ENCODE assay signal across 26 cellular contexts in the genomic region with DNA sequence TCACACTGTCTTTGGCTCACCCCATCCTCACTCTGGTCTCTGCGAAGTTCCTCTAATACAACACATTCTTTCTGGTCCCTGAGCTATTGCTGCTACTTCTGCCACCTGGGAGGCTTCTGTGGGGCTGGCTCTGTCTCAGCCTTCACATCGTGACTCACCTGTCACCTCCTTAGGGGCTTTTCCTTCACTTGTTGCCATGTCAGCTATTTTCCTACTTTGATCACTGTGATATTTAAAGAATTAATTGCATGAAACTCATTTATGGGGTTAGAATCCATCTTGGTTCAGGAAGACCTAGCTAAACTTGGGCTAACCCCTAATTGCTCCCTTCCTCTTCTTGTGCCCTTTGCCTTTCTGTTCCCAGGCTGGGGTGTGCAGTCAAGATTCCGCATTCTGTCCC.
DNase-seq lines count a peak whose midpoint lies in the region; ATAC-seq, FAIRE-seq and TF ChIP-seq lines count a peak whose summit lies in the region.
"Had no signal": no experiment of that assay in that cellular context is flagged by ENCODE, and none has a peak within 500 bp of the region (broad histone marks: within the 10 kb centered on the region; RNA-seq: fewer than 3 reads in every experiment).

No MANE protein-coding gene starts in this region.

- no peaks in the 10 kb centered on the region for H3K79me2 ChIP-seq in HepG2 (ENCODE audit: insufficient read depth, low read length)
- H3K79me2 ChIP-seq in neural progenitor cell (ENCODE audit: low read depth) = no peaks in the 10 kb centered on the region

- H3K36me3 ChIP-seq in HepG2 (replicated peaks in 1 of 2; ENCODE audit: control insufficient read depth in 1 of 2, insufficient read depth in 2 of 2, low read length in 2 of 2) = no peaks in the 10 kb centered on the region
- no peaks in the 10 kb centered on the region for H3K36me3 ChIP-seq in right lobe of liver
- no peaks in the 10 kb centered on the region for H3K36me3 ChIP-seq in IMR-90 (ENCODE audit: control insufficient read depth, insufficient read depth, low read length)
- H3K36me3 ChIP-seq in neural progenitor cell = no peaks in the 10 kb centered on the region
- H3K36me3 ChIP-seq in lower lobe of right lung = no peaks in the 10 kb centered on the region
- H3K36me3 ChIP-seq: BLaER1 treated with 17β-estradiol and CSF1 and Interleukin-3, amounts not matched to agents 10 nM and 100 nM had no signal

- BruUV-seq in HepG2 (replicated peaks; lab: Mats Ljungman, UMichigan) (no TSS peak), IMR-90 (replicated peaks; lab: Mats Ljungman, UMichigan) (no TSS peak)

- H4K91ac ChIP-seq in IMR-90 (ENCODE audit: insufficient read depth, low read depth, low read length) = no peak overlapping the region

- no peak overlapping the region for H3K4me3 Mint-ChIP-seq in neural progenitor cell
- H3K4me3 Mint-ChIP-seq: B cell; CD4-positive, alpha-beta T cell; CD8-positive, alpha-beta T cell had no signal

- no peaks in the 10 kb centered on the region for H3F3A ChIP-seq in neural progenitor cell (ENCODE audit: low read depth)

- H3K4me3 ChIP-seq in HepG2 (replicated peaks in 1 of 3; ENCODE audit: insufficient read depth in 1 of 3, low read depth in 2 of 3, low read length in 3 of 3) (no peak overlapping the region), right lobe of liver (no peak overlapping the region), IMR-90 (ENCODE audit: insufficient read depth, low read depth, low read length) (no peak overlapping the region), neural progenitor cell (no peak overlapping the region), lower lobe of right lung (no peak overlapping the region)
- H3K4me3 ChIP-seq: BLaER1 treated with 17β-estradiol and CSF1 and Interleukin-3, amounts not matched to agents 10 nM and 100 nM; GM12878 had no signal

- CTCF ChIA-PET in HepG2 (lab: Yijun Ruan, JAX; ENCODE audit: low intra/inter-chr PET ratio, low total read pairs) (no interaction called here), IMR-90 (lab: Yijun Ruan, JAX) (no interaction called here)

- H3K9me1 ChIP-seq in IMR-90 (ENCODE audit: insufficient read depth, low read length) = no peaks in the 10 kb centered on the region

- peaks cover 3% of the 10 kb centered on the region for H3K9me3 Mint-ChIP-seq in neural progenitor cell
- H3K9me3 Mint-ChIP-seq: CD4-positive, alpha-beta T cell; CD8-positive, alpha-beta T cell had no signal

- WGBS in HepG2 (ENCODE audit: low lambda C conversion rate) = 98% methylated on average over 3 of the region's 3 CpGs
- 92% methylated on average over 3 of the region's 3 CpGs for WGBS in right lobe of liver (ENCODE audit: insufficient coverage, low coverage, low lambda C conversion rate, missing lambda C conversion rate)
- no CpG with 5 or more reads among the region's 3 CpGs for WGBS in IMR-90 (ENCODE audit: extremely low coverage in 2 of 2, insufficient read length in 1 of 2), 2 experiments

- H3K9ac ChIP-seq in HepG2 (ENCODE audit: insufficient read depth, low read depth, low read length) (no peak overlapping the region), IMR-90 (ENCODE audit: low read depth, low read length) (no peak overlapping the region), neural progenitor cell (no peak overlapping the region)
- H3K9ac ChIP-seq: BLaER1 treated with 17β-estradiol and CSF1 and Interleukin-3, amounts not matched to agents 10 nM and 100 nM had no signal

- no peak overlapping the region for H3K18ac ChIP-seq in IMR-90 (ENCODE audit: low read depth, low read length)

- POLR2A ChIA-PET in HepG2 (lab: Yijun Ruan, JAX) (no interaction called here), IMR-90 (lab: Charles Lee; ENCODE audit: unreplicated experiment) (no interaction called here)

- H2BK20ac ChIP-seq in IMR-90 (ENCODE audit: low read depth, low read length) = no peak overlapping the region

- TF ChIP-seq CTCF in HepG2 (CRISPR knock-in tag; IDR thresholded peaks at IDR 0.05) = no peak
- no peak for TF ChIP-seq CTCF in right lobe of liver (IDR thresholded peaks at IDR 0.05)
- no peak for TF ChIP-seq CTCF in IMR-90 (conservative IDR thresholded peaks at IDR 0.05; ENCODE audit: low read depth, low read length)
- TF ChIP-seq CTCF in neural progenitor cell (IDR thresholded peaks at IDR 0.05) = no peak
- no peak for TF ChIP-seq CTCF in lower lobe of right lung (IDR thresholded peaks at IDR 0.05)

- no peak overlapping the region for H4K5ac ChIP-seq in IMR-90 (ENCODE audit: low read depth, low read length)

- H3K27ac ChIP-seq in HepG2 (ENCODE audit: extremely low read length, insufficient read depth, low read length) (no peak overlapping the region), right lobe of liver (no peak overlapping the region), IMR-90 (ENCODE audit: insufficient read depth, low read length) (no peak overlapping the region), neural progenitor cell (no peak overlapping the region), lower lobe of right lung (no peak overlapping the region)
- H3K27ac ChIP-seq: BLaER1 treated with 17β-estradiol and CSF1 and Interleukin-3, amounts not matched to agents 10 nM and 100 nM; C4-2B had no signal

- no peak overlapping the region for H3K56ac ChIP-seq in IMR-90 (ENCODE audit: extremely low read depth, insufficient read depth, low read length)

- peak overlapping the region; percentile 3 for H3K27ac Mint-ChIP-seq in neural progenitor cell
- H3K27ac Mint-ChIP-seq: B cell; CD4-positive, alpha-beta T cell; CD8-positive, alpha-beta T cell had no signal

- H3K4ac ChIP-seq in IMR-90 (ENCODE audit: low read depth, low read length) = no peak overlapping the region

- H4K20me1 ChIP-seq in HepG2 (ENCODE audit: insufficient read depth, low read length) (no peaks in the 10 kb centered on the region), IMR-90 (ENCODE audit: insufficient read depth, low read length) (no peaks in the 10 kb centered on the region), neural progenitor cell (ENCODE audit: low read depth) (no peaks in the 10 kb centered on the region)
- H4K20me1 ChIP-seq: BLaER1 treated with 17β-estradiol and CSF1 and Interleukin-3, amounts not matched to agents 10 nM and 100 nM had no signal

- H2BK120ac ChIP-seq in IMR-90 (ENCODE audit: low read depth, low read length) = no peak overlapping the region

- no peak for TF ChIP-seq POLR2A in HepG2 (IDR thresholded peaks at IDR 0.05; ENCODE audit: insufficient read depth in 1 of 2, low read depth in 2 of 2, low read length in 2 of 2)
- no peak for TF ChIP-seq POLR2A in right lobe of liver (IDR thresholded peaks at IDR 0.05)
- TF ChIP-seq POLR2A in IMR-90 (IDR thresholded peaks at IDR 0.05; ENCODE audit: low read depth, low read length) = no peak

- H3K27me3 ChIP-seq in HepG2 (ENCODE audit: control insufficient read depth in 1 of 2, insufficient read depth in 2 of 2, low read length in 2 of 2) (no peaks in the 10 kb centered on the region), right lobe of liver (no peaks in the 10 kb centered on the region), IMR-90 (ENCODE audit: control insufficient read depth, insufficient read depth, low read length) (no peaks in the 10 kb centered on the region), neural progenitor cell (no peaks in the 10 kb centered on the region), lower lobe of right lung (ENCODE audit: low read depth) (no peaks in the 10 kb centered on the region)
- H3K27me3 ChIP-seq: BLaER1 treated with 17β-estradiol and CSF1 and Interleukin-3, amounts not matched to agents 10 nM and 100 nM had no signal

- dilution Hi-C loops in IMR-90 (cut with HindIII; ENCODE audit: low sequenced_read_pairs, unreplicated experiment) = no loop called here

- FAIRE-seq in HepG2 (lab: Jason Lieb, UNC) = no peak
- FAIRE-seq: A204.1, GM12878, GM12892, GM18507 had no signal

- H2BK5ac ChIP-seq in IMR-90 (ENCODE audit: low read depth, low read length, poor library complexity, severe bottlenecking) = no peak overlapping the region

- no peak overlapping the region for H3K4me2 ChIP-seq in HepG2 (ENCODE audit: low read depth, low read length)
- no peak overlapping the region for H3K4me2 ChIP-seq in IMR-90 (ENCODE audit: low read depth, low read length)
- H3K4me2 ChIP-seq in neural progenitor cell = no peak overlapping the region

- H2AK5ac ChIP-seq in IMR-90 (ENCODE audit: low read depth, low read length) = no peak overlapping the region

- peaks cover 4% of the 10 kb centered on the region for H3K27me3 Mint-ChIP-seq in neural progenitor cell (ENCODE audit: insufficient read depth, low read depth)
- H3K27me3 Mint-ChIP-seq: B cell; CD4-positive, alpha-beta T cell had no signal

- no peaks in the 10 kb centered on the region for H3K36me3 Mint-ChIP-seq in neural progenitor cell
- H3K36me3 Mint-ChIP-seq: CD8-positive, alpha-beta T cell had no signal

- H3K79me1 ChIP-seq in IMR-90 (ENCODE audit: low read depth in 1 of 2, low read length in 2 of 2) = no peaks in the 10 kb centered on the region

- no peak for DNase-seq in HepG2 (ENCODE audit: low spot score)
- DNase-seq in right lobe of liver = no peak
- no peak for DNase-seq in IMR-90
- DNase-seq in RPMI8226 = peak; percentile 37
- DNase-seq in neural progenitor cell (ENCODE audit: low spot score) = no peak
- no peak for DNase-seq in KBM-7
- DNase-seq in lower lobe of right lung = no peak
- no peak for DNase-seq in NCI-H446 treated with DMSO at 0.1 percent for 48 hours (lab: John Stamatoyannopoulos, UW)
- DNase-seq: 8988T; AML-193; Caco-2; Calu3; CD4-positive, alpha-beta T cell; CD8-positive, alpha-beta T cell; DMS 273 treated with DMSO at 0.1 percent for 48 hours; DMS53; DND-41; EL; GDM1 had no signal

- H3K4me1 Mint-ChIP-seq in neural progenitor cell = peaks cover 21% of the 10 kb centered on the region
- H3K4me1 Mint-ChIP-seq: B cell had no signal

- H3K9me3 ChIP-seq in HepG2 (ENCODE audit: low read length) (no peaks in the 10 kb centered on the region), right lobe of liver (no peaks in the 10 kb centered on the region), IMR-90 (ENCODE audit: control insufficient read depth, insufficient read depth, low read length) (peaks cover 32% of the 10 kb centered on the region), neural progenitor cell (ENCODE audit: low read depth) (no peaks in the 10 kb centered on the region), lower lobe of right lung (no peaks in the 10 kb centered on the region)
- H3K9me3 ChIP-seq: BLaER1 treated with 17β-estradiol and CSF1 and Interleukin-3, amounts not matched to agents 10 nM and 100 nM; Caco-2 had no signal

- no peak overlapping the region for H2AK9ac ChIP-seq in IMR-90 (replicated peaks; ENCODE audit: low read depth, low read length, poor library complexity)

- in situ Hi-C loops in HepG2 (cut with HindIII; ENCODE audit: extremely low pct_ligation_motif_present, low pct_unique_long_range_greater_than_20kb) = no loop called here
- in situ Hi-C loops in IMR-90 (cut with MboI; ENCODE audit: low sequenced_read_pairs) = no loop called here
- in situ Hi-C loops in KBM-7 (cut with MboI; ENCODE audit: low pct_unique_long_range_greater_than_20kb, low sequenced_read_pairs) = no loop called here

- intact Hi-C loops in HepG2 (cut with micrococcal nuclease; ENCODE audit: unreplicated experiment) (no loop called here), right lobe of liver (cut with DNase I) (no loop called here), IMR-90 (cut with micrococcal nuclease) (no loop called here), lower lobe of right lung (cut with DNase I) (no loop called here)

- TF ChIP-seq RAD21 in HepG2 (CRISPR knock-in tag; IDR thresholded peaks at IDR 0.05) (no peak), IMR-90 (IDR thresholded peaks at IDR 0.05; ENCODE audit: low read length) (no peak)

- peaks cover 44% of the 10 kb centered on the region for H3K4me1 ChIP-seq in HepG2 (ENCODE audit: insufficient read depth, low read length)
- peaks cover 0 to 12% (median 3%) of the 10 kb centered on the region in 4 donors for H3K4me1 ChIP-seq in right lobe of liver
- H3K4me1 ChIP-seq in IMR-90 (ENCODE audit: control insufficient read depth, insufficient read depth, low read length) = no peaks in the 10 kb centered on the region
- peaks cover 9% of the 10 kb centered on the region for H3K4me1 ChIP-seq in neural progenitor cell
- H3K4me1 ChIP-seq in lower lobe of right lung = no peaks in the 10 kb centered on the region
- H3K4me1 ChIP-seq: Caco-2 had no signal

- no peak overlapping the region for H3K14ac ChIP-seq in IMR-90 (replicated peaks; ENCODE audit: low read depth, low read length)

- TF ChIP-seq EP300 in HepG2 (IDR thresholded peaks at IDR 0.05; ENCODE audit: low read depth in 2 of 2, low read length in 2 of 2) (no peak), HepG2 (CRISPR knock-in tag; IDR thresholded peaks at IDR 0.05; ENCODE audit: borderline replicate concordance) (no peak)

- H2AFZ ChIP-seq in HepG2 (ENCODE audit: low read length) = no peak overlapping the region
- no peak overlapping the region for H2AFZ ChIP-seq in IMR-90 (replicated peaks; ENCODE audit: low read length, poor library complexity)
- no peak overlapping the region for H2AFZ ChIP-seq in neural progenitor cell (replicated peaks)

- no peak overlapping the region for H4K8ac ChIP-seq in IMR-90 (ENCODE audit: low read depth in 2 of 2, low read length in 2 of 2)

- no peak for ATAC-seq in HepG2
- ATAC-seq in right lobe of liver = no peak
- ATAC-seq in IMR-90 (ENCODE audit: low read depth) = no peak
- no peak for ATAC-seq in lower lobe of right lung
- ATAC-seq: CD8-positive, alpha-beta T cell; GM12878 had no signal

- H2BK15ac ChIP-seq in IMR-90 (ENCODE audit: low read depth, low read length) = no peak overlapping the region

- no peak overlapping the region for H3K23ac ChIP-seq in IMR-90 (ENCODE audit: low read depth, low read length)
